11 cellular contexts compared by ENCODE assay signal in genomic region chr4:184845367-184846011, GRCh38. TPM values are rescaled to one million over a fixed set of nuclear protein-coding genes. Genes with fewer than 3 reads are reported as not detected.
DNase-seq lines count a peak whose midpoint lies in the region; ATAC-seq and TF ChIP-seq lines count a peak whose summit lies in the region.
"Had no signal": no experiment of that assay in that cellular context is flagged by ENCODE, and none has a peak within 500 bp of the region (broad histone marks: within the 10 kb centered on the region; RNA-seq: fewer than 3 reads in every experiment).

No MANE protein-coding gene starts in this region.

- no peaks in the 10 kb centered on the region for H3K9me3 Mint-ChIP-seq in osteocyte (ENCODE audit: unreplicated experiment)

- H3K36me3 Mint-ChIP-seq in osteocyte (ENCODE audit: unreplicated experiment), result no peaks in the 10 kb centered on the region

- no peak overlapping the region for H3K18ac ChIP-seq in IMR-90 (ENCODE audit: low read depth, low read length)

- H2BK15ac ChIP-seq in IMR-90 (ENCODE audit: low read depth, low read length), result no peak overlapping the region

- no peak overlapping the region; the same call in 1 of the 2 replicates for H4K91ac ChIP-seq in IMR-90 (ENCODE audit: insufficient read depth, low read depth, low read length)

- no peak for TF ChIP-seq POLR2A in IMR-90 (IDR thresholded peaks at IDR 0.05; ENCODE audit: low read depth, low read length)

- WGBS in IMR-90 (ENCODE audit: extremely low coverage in 2 of 2, insufficient read length in 1 of 2), 2 experiments, result no CpG with 5 or more reads among the region's 6 CpGs

- H2AFZ ChIP-seq in IMR-90 (replicated peaks; ENCODE audit: low read length, poor library complexity), result no peak overlapping the region

- H3K36me3 ChIP-seq in IMR-90 (ENCODE audit: control insufficient read depth, insufficient read depth, low read length), result no peaks in the 10 kb centered on the region
- H3K36me3 ChIP-seq: WERI-Rb-1 had no signal

- no peak overlapping the region for H3K4me2 ChIP-seq in IMR-90 (ENCODE audit: low read depth, low read length)

- TF ChIP-seq RAD21 in IMR-90 (IDR thresholded peaks at IDR 0.05; ENCODE audit: low read length), result no peak

- POLR2A ChIA-PET in IMR-90 (lab: Charles Lee; ENCODE audit: unreplicated experiment), result interaction anchor here (0.7 kb wide), 2 partner anchors 11 to 28 kb away, joined by 4 to 10 read pairs; no protein-coding TSS in a partner anchor

- no peaks in the 10 kb centered on the region for H4K20me1 ChIP-seq in IMR-90 (ENCODE audit: insufficient read depth, low read length)

- in situ Hi-C loops in IMR-90 (cut with MboI; ENCODE audit: low sequenced_read_pairs), result no loop called here

- H3K9me3 ChIP-seq in IMR-90 (ENCODE audit: control insufficient read depth, insufficient read depth, low read length), result no peaks in the 10 kb centered on the region

- no peak overlapping the region for H3K9ac ChIP-seq in IMR-90 (ENCODE audit: low read depth, low read length)

- H3K56ac ChIP-seq in IMR-90 (ENCODE audit: extremely low read depth, insufficient read depth, low read length), result no peak overlapping the region

- H2AK5ac ChIP-seq in IMR-90 (ENCODE audit: low read depth, low read length), result 0 out of 2 replicates have a peak overlapping the region, but pooled peaks have one; percentile 1

- no peak overlapping the region; a peak in 1 of 4 replicates for H4K8ac ChIP-seq in IMR-90 (ENCODE audit: low read depth in 2 of 2, low read length in 2 of 2)

- CTCF ChIA-PET in IMR-90 (lab: Yijun Ruan, JAX), result interaction anchor here (0.6 kb wide), 2 partner anchors 56 to 1595 kb away, joined by 6 to 8 read pairs; no protein-coding TSS in a partner anchor

- H2BK120ac ChIP-seq in IMR-90 (ENCODE audit: low read depth, low read length), result peak overlapping the region; percentile 24; the same call in 1 of the 2 replicates

- no peak overlapping the region for H3K23ac ChIP-seq in IMR-90 (ENCODE audit: low read depth, low read length)

- 0 out of 2 replicates have a peak overlapping the region, but pooled peaks have one; percentile 36 for H3K4ac ChIP-seq in IMR-90 (ENCODE audit: low read depth, low read length)

- H3K27ac ChIP-seq in IMR-90 (ENCODE audit: insufficient read depth, low read length), result no peak overlapping the region; the same call in 1 of the 2 replicates
- no peak overlapping the region for H3K27ac ChIP-seq in dorsolateral prefrontal cortex
- H3K27ac ChIP-seq: WERI-Rb-1 had no signal

- H3K4me1 Mint-ChIP-seq in osteocyte (ENCODE audit: unreplicated experiment), result peaks cover 6% of the 10 kb centered on the region

- peak; percentile 25 for DNase-seq in Daoy (ENCODE audit: low read depth)
- DNase-seq in IMR-90, result peak; percentile 79
- peak; percentile 24 to 61 for DNase-seq in cardiac fibroblast (ENCODE audit: low read depth in 2 of 2)
- DNase-seq in osteocyte (ENCODE audit: extremely low spot score, unreplicated experiment), result no peak
- DNase-seq in dorsolateral prefrontal cortex, result no peak
- no peak for DNase-seq in NAMALWA (ENCODE audit: low spot score)
- DNase-seq: activated effector memory CD4-positive, alpha-beta T cell treated with Interleukin-2 at 50 U/mL for 16 hours; effector CD8-positive, alpha-beta T cell; WERI-Rb-1 had no signal

- no peak overlapping the region for H2BK5ac ChIP-seq in IMR-90 (ENCODE audit: low read depth, low read length, poor library complexity, severe bottlenecking)

- intact Hi-C loops in IMR-90 (cut with micrococcal nuclease), result no loop called here
- intact Hi-C loops in dorsolateral prefrontal cortex (cut with DNase I), result no loop called here

- H2AK9ac ChIP-seq in IMR-90 (replicated peaks; ENCODE audit: low read depth, low read length, poor library complexity), result no peak overlapping the region

- H3K4me3 Mint-ChIP-seq in osteocyte (ENCODE audit: unreplicated experiment), result no peak overlapping the region

- ATAC-seq in IMR-90 (ENCODE audit: low read depth) (peak; percentile 79), HG03520 (IDR thresholded peaks at IDR 0.05; ENCODE audit: unreplicated experiment) (no peak), GM21447 (IDR thresholded peaks at IDR 0.05; ENCODE audit: unreplicated experiment) (no peak)

- H4K5ac ChIP-seq in IMR-90 (ENCODE audit: low read depth, low read length), result no peak overlapping the region

- peaks cover 2% of the 10 kb centered on the region; the same call in 1 of the 2 replicates for H3K4me1 ChIP-seq in IMR-90 (ENCODE audit: control insufficient read depth, insufficient read depth, low read length)

- no peak overlapping the region for H3K4me3 ChIP-seq in IMR-90 (ENCODE audit: insufficient read depth, low read depth, low read length)
- no peak overlapping the region for H3K4me3 ChIP-seq in cardiac fibroblast (replicated peaks in 1 of 2; ENCODE audit: low read depth in 2 of 2, low read length in 2 of 2)
- H3K4me3 ChIP-seq in dorsolateral prefrontal cortex, result no peak overlapping the region

- peaks cover 51% of the 10 kb centered on the region for H3K27me3 Mint-ChIP-seq in osteocyte (ENCODE audit: unreplicated experiment)

- no peaks in the 10 kb centered on the region for H3K79me1 ChIP-seq in IMR-90 (ENCODE audit: low read depth in 1 of 2, low read length in 2 of 2)

- H2BK20ac ChIP-seq in IMR-90 (ENCODE audit: low read depth, low read length), result 0 out of 2 replicates have a peak overlapping the region, but pooled peaks have one; percentile 33

- H3K9me1 ChIP-seq in IMR-90 (ENCODE audit: insufficient read depth, low read length), result no peaks in the 10 kb centered on the region; the same call in 1 of the 2 replicates

- dilution Hi-C loops in IMR-90 (cut with HindIII; ENCODE audit: low sequenced_read_pairs, unreplicated experiment), result no loop called here

- H3K27ac Mint-ChIP-seq in osteocyte (ENCODE audit: unreplicated experiment), result peak overlapping the region; percentile 16

- H3K14ac ChIP-seq in IMR-90 (replicated peaks; ENCODE audit: low read depth, low read length), result no peak overlapping the region

- TF ChIP-seq CTCF in IMR-90 (conservative IDR thresholded peaks at IDR 0.05; ENCODE audit: low read depth, low read length) (no peak), cardiac fibroblast (IDR thresholded peaks at IDR 0.05; ENCODE audit: low read depth, low read length) (no peak), osteocyte (IDR thresholded peaks at IDR 0.05) (no peak), dorsolateral prefrontal cortex (IDR thresholded peaks at IDR 0.05 in 54 of 56, conservative IDR thresholded peaks at IDR 0.05 in 2 of 56; ENCODE audit: low read depth in 1 of 56, partially characterized antibody in 56 of 56) (no peak)

- H3K27me3 ChIP-seq in IMR-90 (ENCODE audit: control insufficient read depth, insufficient read depth, low read length) (peaks cover 14% of the 10 kb centered on the region), dorsolateral prefrontal cortex (peaks cover 0 to 8% (median 0%) of the 10 kb centered on the region in 45 donors)

- no TSS peak for BruUV-seq in IMR-90 (replicated peaks; lab: Mats Ljungman, UMichigan)

TF ChIP-seq in IMR-90, 13 proteins besides CTCF, POLR2A, EP300 and RAD21:
- TF ChIP-seq MAFK (IDR thresholded peaks at IDR 0.05; ENCODE audit: low read depth, low read length) (peak; percentile 86), FOS (IDR thresholded peaks at IDR 0.05; ENCODE audit: low read depth, low read length) (no peak)
- TF ChIP-seq, protein P1, sequence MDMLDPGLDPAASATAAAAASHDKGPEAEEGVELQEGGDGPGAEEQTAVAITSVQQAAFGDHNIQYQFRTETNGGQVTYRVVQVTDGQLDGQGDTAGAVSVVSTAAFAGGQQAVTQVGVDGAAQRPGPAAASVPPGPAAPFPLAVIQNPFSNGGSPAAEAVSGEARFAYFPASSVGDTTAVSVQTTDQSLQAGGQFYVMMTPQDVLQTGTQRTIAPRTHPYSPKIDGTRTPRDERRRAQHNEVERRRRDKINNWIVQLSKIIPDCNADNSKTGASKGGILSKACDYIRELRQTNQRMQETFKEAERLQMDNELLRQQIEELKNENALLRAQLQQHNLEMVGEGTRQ (IDR thresholded peaks at IDR 0.05; ENCODE audit: low read depth, low read length), result peak; percentile 60; the same call in 1 of the 2 replicates

RNA-seq across cellular contexts. Expression of gene ACSL1, which starts 19.7 kb away (rescaled TPM):
- total RNA-seq in Daoy (2014; rRNA removed; shearing (Covaris generic)), result 12.5 and 12.9 TPM in 2 replicates
- total RNA-seq in IMR-90 (2012; rRNA removed) (26.0 and 27.5 TPM in 2 replicates), osteocyte (28.6 and 29.3 TPM in 2 replicates), dorsolateral prefrontal cortex (100 to 1,000 TPM in 4 of 120 experiments, 10 to 100 TPM in 116; 24.4 to 144 (median 53.4) TPM)
- polyA plus RNA-seq in IMR-90 (2012; rRNA removed), result 9.8 and 14.4 TPM in 2 replicates
- polyA plus RNA-seq in IMR-90 (2012; cell fraction: cytosol; rRNA removed), result 5.3 and 8.6 TPM in 2 replicates
- polyA plus RNA-seq in IMR-90 (2012; cell fraction: nucleus; rRNA removed; ENCODE audit: low replicate concordance), result 5.3 and 12.8 TPM in 2 replicates

Comparison
In these comparisons a context has a peak if more than half of its experiments do, and no peak if none do; other contexts are left out.
1. DNase-seq: peak in Daoy (single experiment), IMR-90 (single experiment) and cardiac fibroblast (2 of 2); none in osteocyte (single experiment), dorsolateral prefrontal cortex (0 of 10) and NAMALWA (single experiment).